In the genomic region with DNA sequence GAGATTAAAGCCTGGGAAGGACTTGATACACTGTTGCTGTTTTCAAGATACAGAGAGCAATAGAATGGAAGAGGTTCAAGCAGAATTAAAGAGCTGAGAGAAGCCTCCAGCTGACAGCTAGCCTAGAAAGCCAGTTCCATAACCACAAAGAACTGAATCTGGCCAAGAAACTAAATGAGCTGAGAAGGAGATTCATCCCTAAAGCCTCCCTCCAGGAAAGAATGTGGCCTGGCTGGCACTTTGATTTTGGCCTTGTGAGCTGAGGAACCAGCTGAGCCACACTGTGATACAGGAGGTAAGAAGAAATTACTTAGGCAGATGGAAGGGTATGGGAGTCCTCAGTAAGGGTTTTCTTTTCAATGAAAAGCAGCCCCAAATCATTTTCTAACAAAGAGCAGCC, we compare ENCODE assay signal across 30 cellular contexts.
DNase-seq lines count a peak whose midpoint lies in the region; ATAC-seq, FAIRE-seq and TF ChIP-seq lines count a peak whose summit lies in the region.
"Had no signal": no experiment of that assay in that cellular context is flagged by ENCODE, and none has a peak within 500 bp of the region (broad histone marks: within the 10 kb centered on the region; RNA-seq: fewer than 3 reads in every experiment).

No MANE protein-coding gene starts in this region.

- no peaks in the 10 kb centered on the region for H3K36me3 Mint-ChIP-seq in astrocyte (ENCODE audit: low read depth, unreplicated experiment)
- no peaks in the 10 kb centered on the region for H3K36me3 Mint-ChIP-seq in progenitor cell of endocrine pancreas (ENCODE audit: insufficient read depth)
- H3K36me3 Mint-ChIP-seq: activated naive CD4-positive, alpha-beta T cell treated with anti-CD3 and anti-CD28 coated beads, Interleukin-2, amount 10 ng/mL, durations not matched to agents 7 days and 5 days had no signal

- H3K79me2 ChIP-seq in GM23248 (ENCODE audit: insufficient read depth) = no peaks in the 10 kb centered on the region
- H3K79me2 ChIP-seq in astrocyte (ENCODE audit: insufficient read depth, low read length) = no peaks in the 10 kb centered on the region
- H3K79me2 ChIP-seq: hepatocyte had no signal

- in situ Hi-C loops in GM23248 (cut with MboI) = no loop called here

- H3K27ac ChIP-seq in GM23248 (no peak overlapping the region), astrocyte (ENCODE audit: low read depth, low read length) (no peak overlapping the region)
- H3K27ac ChIP-seq: adrenal gland, hepatocyte, pancreas, SK-N-MC, tibial nerve had no signal

- ATAC-seq in GM21619 (IDR thresholded peaks at IDR 0.05; ENCODE audit: unreplicated experiment) (no peak), GM18861 (IDR thresholded peaks at IDR 0.05; ENCODE audit: unreplicated experiment) (no peak)
- ATAC-seq: pancreas, right cardiac atrium had no signal

- H3K9me3 ChIP-seq in GM23248 (ENCODE audit: low read depth) (no peaks in the 10 kb centered on the region), astrocyte (ENCODE audit: insufficient read depth, low read depth, low read length) (no peaks in the 10 kb centered on the region)
- H3K9me3 ChIP-seq: adrenal gland, pancreas had no signal

- H4K20me1 ChIP-seq in GM23248 (ENCODE audit: insufficient read depth) = no peaks in the 10 kb centered on the region
- no peaks in the 10 kb centered on the region for H4K20me1 ChIP-seq in astrocyte (ENCODE audit: insufficient read depth, low read length)

- FAIRE-seq in astrocyte (lab: Jason Lieb, UNC) = no peak
- FAIRE-seq: GM18507, GM19239, pancreas, TTC549 had no signal

- DNase-seq in GM23248 (peak; percentile 20), astrocyte (ENCODE audit: low read depth) (peak; percentile 23), fibroblast of the aortic adventitia (ENCODE audit: low read depth) (peak; percentile 8), stromal cell of bone marrow (ENCODE audit: low read depth) (peak; percentile 18), progenitor cell of endocrine pancreas (ENCODE audit: low spot score, unreplicated experiment) (no peak)
- DNase-seq: activated CD4-positive, alpha-beta memory T cell treated with anti-CD3 and anti-CD28 coated beads, Interleukin-2, amount 10 ng/mL, durations not matched to agents 7 days and 5 days; activated CD4-positive, CD25-positive, alpha-beta regulatory T cell treated with anti-CD3 and anti-CD28 coated beads, Interleukin-2, amount 50 U/mL, for 72 hours; activated CD8-positive, alpha-beta memory T cell treated with anti-CD3 and anti-CD28 coated beads, Interleukin-2, amount 50 U/mL, for 4 hours; activated naive CD4-positive, alpha-beta T cell treated with anti-CD3 and anti-CD28 coated beads, Interleukin-2, amount 10 ng/mL, durations not matched to agents 7 days and 5 days; adrenal gland; DMS79; Karpas-422; NCI-H1417; NCI-H2029; OCI-M1; pancreas; stimulated activated CD4-positive, alpha-beta T cell treated with anti-CD3 and anti-CD28 coated beads, Interleukin-12 subunit alpha, Interleukin-12 subunit beta, amount 100 ng/mL, for 4 hours; stimulated activated CD4-positive, alpha-beta T cell treated with anti-CD3 and anti-CD28 coated beads, Interleukin-2, amount 100 ng/mL, for 48 hours had no signal

- H3K9me2 ChIP-seq in GM23248 (ENCODE audit: insufficient read depth) = no peaks in the 10 kb centered on the region

- H3K4me1 Mint-ChIP-seq in astrocyte (ENCODE audit: low read depth, unreplicated experiment) = peaks cover 9% of the 10 kb centered on the region
- no peaks in the 10 kb centered on the region for H3K4me1 Mint-ChIP-seq in progenitor cell of endocrine pancreas (ENCODE audit: low read depth)
- H3K4me1 Mint-ChIP-seq: activated CD4-positive, alpha-beta memory T cell treated with anti-CD3 and anti-CD28 coated beads, Interleukin-2, amount 10 ng/mL, durations not matched to agents 7 days and 5 days; activated naive CD4-positive, alpha-beta T cell treated with anti-CD3 and anti-CD28 coated beads, Interleukin-2, amount 10 ng/mL, durations not matched to agents 7 days and 5 days had no signal

- H3K36me3 ChIP-seq in GM23248 (ENCODE audit: low read depth) = no peaks in the 10 kb centered on the region
- H3K36me3 ChIP-seq in astrocyte (ENCODE audit: insufficient read depth, low read length) = no peaks in the 10 kb centered on the region
- H3K36me3 ChIP-seq: adrenal gland, pancreas, tibial nerve had no signal

- no peak overlapping the region for H3K4me3 Mint-ChIP-seq in astrocyte (ENCODE audit: unreplicated experiment)
- H3K4me3 Mint-ChIP-seq in progenitor cell of endocrine pancreas (ENCODE audit: low read depth) = no peak overlapping the region
- H3K4me3 Mint-ChIP-seq: activated CD4-positive, alpha-beta memory T cell treated with anti-CD3 and anti-CD28 coated beads, Interleukin-2, amount 10 ng/mL, durations not matched to agents 7 days and 5 days; activated naive CD4-positive, alpha-beta T cell treated with anti-CD3 and anti-CD28 coated beads, Interleukin-2, amount 10 ng/mL, durations not matched to agents 7 days and 5 days; activated T-helper 1 cell treated with anti-CD3 and anti-CD28 coated beads, Interleukin-12 subunit alpha, Interleukin-12 subunit beta, Interleukin-2, Interleukin-4 antibody, amounts not matched to agents 30 ng/mL and 10 ng/mL and 1 ng/mL, durations not matched to agents 14 hours and 24 hours and 36 hours; nephron had no signal

- H3K27ac Mint-ChIP-seq in astrocyte (ENCODE audit: unreplicated experiment) (peak overlapping the region; percentile 44), progenitor cell of endocrine pancreas (no peak overlapping the region)
- H3K27ac Mint-ChIP-seq: activated CD4-positive, alpha-beta memory T cell treated with anti-CD3 and anti-CD28 coated beads, Interleukin-2, amount 10 ng/mL, durations not matched to agents 7 days and 5 days; activated naive CD4-positive, alpha-beta T cell treated with anti-CD3 and anti-CD28 coated beads, Interleukin-2, amount 10 ng/mL, durations not matched to agents 7 days and 5 days; activated T-helper 1 cell treated with anti-CD3 and anti-CD28 coated beads, Interleukin-12 subunit alpha, Interleukin-12 subunit beta, Interleukin-2, Interleukin-4 antibody, amounts not matched to agents 30 ng/mL and 10 ng/mL and 1 ng/mL, durations not matched to agents 14 hours and 24 hours and 36 hours; nephron had no signal

- TF ChIP-seq CTCF in astrocyte (IDR thresholded peaks at IDR 0.05; ENCODE audit: insufficient read depth, low read depth, low read length) (no peak), fibroblast of the aortic adventitia (IDR thresholded peaks at IDR 0.05; ENCODE audit: insufficient read depth, low read length) (no peak), progenitor cell of endocrine pancreas (IDR thresholded peaks at IDR 0.05; ENCODE audit: unreplicated experiment) (no peak)

- H3F3A ChIP-seq in GM23248 (ENCODE audit: insufficient read depth) = no peaks in the 10 kb centered on the region

- H3K9me3 Mint-ChIP-seq in astrocyte (ENCODE audit: unreplicated experiment) (no peaks in the 10 kb centered on the region), progenitor cell of endocrine pancreas (ENCODE audit: low read depth) (peaks cover 2% of the 10 kb centered on the region)
- H3K9me3 Mint-ChIP-seq: activated CD4-positive, alpha-beta memory T cell treated with anti-CD3 and anti-CD28 coated beads, Interleukin-2, amount 10 ng/mL, durations not matched to agents 7 days and 5 days; activated naive CD4-positive, alpha-beta T cell treated with anti-CD3 and anti-CD28 coated beads, Interleukin-2, amount 10 ng/mL, durations not matched to agents 7 days and 5 days; activated T-helper 1 cell treated with anti-CD3 and anti-CD28 coated beads, Interleukin-12 subunit alpha, Interleukin-12 subunit beta, Interleukin-2, Interleukin-4 antibody, amounts not matched to agents 30 ng/mL and 10 ng/mL and 1 ng/mL, durations not matched to agents 14 hours and 24 hours and 36 hours had no signal

- H3K4me2 ChIP-seq in GM23248 (ENCODE audit: unreplicated experiment) (no peak overlapping the region), astrocyte (ENCODE audit: low read length) (no peak overlapping the region)
- H3K4me2 ChIP-seq: hepatocyte had no signal

- H3K4me1 ChIP-seq in GM23248 (ENCODE audit: insufficient read depth) (no peaks in the 10 kb centered on the region), astrocyte (ENCODE audit: insufficient read depth, low read length) (no peaks in the 10 kb centered on the region)
- H3K4me1 ChIP-seq: adrenal gland, pancreas, tibial nerve had no signal

- no peaks in the 10 kb centered on the region for H3K27me3 ChIP-seq in GM23248 (replicated peaks; ENCODE audit: insufficient read depth)
- H3K27me3 ChIP-seq in astrocyte (ENCODE audit: insufficient read depth, low read length) = no peaks in the 10 kb centered on the region
- H3K27me3 ChIP-seq: adrenal gland, hepatocyte, pancreas, tibial nerve had no signal

- H3K4me3 ChIP-seq in GM23248 (no peak overlapping the region), astrocyte (ENCODE audit: insufficient read depth, low read depth, low read length) (no peak overlapping the region), fibroblast of the aortic adventitia (ENCODE audit: low read depth, low read length) (no peak overlapping the region)
- H3K4me3 ChIP-seq: adrenal gland, hepatocyte, lung, pancreas, SK-N-MC, tibial nerve had no signal

- H2AFZ ChIP-seq in GM23248 (no peak overlapping the region), astrocyte (ENCODE audit: low read depth, low read length) (no peak overlapping the region)
- H2AFZ ChIP-seq: hepatocyte had no signal

- H3K27me3 Mint-ChIP-seq in astrocyte (ENCODE audit: low read depth, unreplicated experiment) (no peaks in the 10 kb centered on the region), progenitor cell of endocrine pancreas (no peaks in the 10 kb centered on the region)
- H3K27me3 Mint-ChIP-seq: activated CD4-positive, alpha-beta memory T cell treated with anti-CD3 and anti-CD28 coated beads, Interleukin-2, amount 10 ng/mL, durations not matched to agents 7 days and 5 days; activated naive CD4-positive, alpha-beta T cell treated with anti-CD3 and anti-CD28 coated beads, Interleukin-2, amount 10 ng/mL, durations not matched to agents 7 days and 5 days had no signal

- no peak overlapping the region for H3K9ac ChIP-seq in GM23248
- no peak overlapping the region for H3K9ac ChIP-seq in astrocyte (ENCODE audit: low read length)
